In genomic region chr10:33353334-33353733, GRCh38 we compare ENCODE assay signal across 19 cellular contexts. TPM values are rescaled to one million over a fixed set of nuclear protein-coding genes. Genes with fewer than 3 reads are reported as not detected.
"Had no signal": no experiment of that assay in that cellular context is flagged by ENCODE, and none has a peak within 500 bp of the region (broad histone marks: within the 10 kb centered on the region; RNA-seq: fewer than 3 reads in every experiment).

No MANE protein-coding gene starts in this region.

- FAIRE-seq: endometrium had no signal

- H3K79me2 ChIP-seq: hepatocyte had no signal

- H3K4me3 ChIP-seq: gastrocnemius medialis, hepatocyte, lung, smooth muscle cell, suprapubic skin, thyroid gland had no signal

- H3K36me3 ChIP-seq: gastrocnemius medialis, neutrophil, suprapubic skin, thyroid gland had no signal

- H3K9me3 ChIP-seq: gastrocnemius medialis, neutrophil, suprapubic skin, thyroid gland had no signal

- H3K27ac ChIP-seq: gastrocnemius medialis, hepatocyte, neutrophil, suprapubic skin, thyroid gland had no signal

- DNase-seq: cortex of kidney; effector memory CD4-positive, alpha-beta T cell; gastrocnemius medialis; left colon; left ventricle myocardium superior; mesendoderm; naive thymus-derived CD4-positive, alpha-beta T cell; right cardiac atrium; stimulated activated CD4-positive, alpha-beta T cell treated with anti-CD3 and anti-CD28 coated beads, Interleukin-2, amount 100 ng/mL, for 48 hours; stimulated activated naive CD4-positive, alpha-beta T cell treated with Interleukin-2 at 50 U/mL for 16 hours; thyroid gland had no signal

- H3K4me1 ChIP-seq: gastrocnemius medialis, suprapubic skin, thyroid gland had no signal

- H3K4me2 ChIP-seq: hepatocyte, smooth muscle cell had no signal

- H3K27me3 ChIP-seq: dorsolateral prefrontal cortex, gastrocnemius medialis, hepatocyte, neutrophil, suprapubic skin, thyroid gland had no signal

- ATAC-seq: esophagus mucosa; gastrocnemius medialis; left colon; left ventricle myocardium superior; naive thymus-derived CD4-positive, alpha-beta T cell; right cardiac atrium had no signal

- H2AFZ ChIP-seq: hepatocyte had no signal

RNA-seq across cellular contexts. Expression of gene NRP1, which starts 18.9 kb away (rescaled TPM):
- polyA plus RNA-seq: naive thymus-derived CD4-positive, alpha-beta T cell had no signal
